1 cellular context compared by ENCODE assay signal in the genomic region with DNA sequence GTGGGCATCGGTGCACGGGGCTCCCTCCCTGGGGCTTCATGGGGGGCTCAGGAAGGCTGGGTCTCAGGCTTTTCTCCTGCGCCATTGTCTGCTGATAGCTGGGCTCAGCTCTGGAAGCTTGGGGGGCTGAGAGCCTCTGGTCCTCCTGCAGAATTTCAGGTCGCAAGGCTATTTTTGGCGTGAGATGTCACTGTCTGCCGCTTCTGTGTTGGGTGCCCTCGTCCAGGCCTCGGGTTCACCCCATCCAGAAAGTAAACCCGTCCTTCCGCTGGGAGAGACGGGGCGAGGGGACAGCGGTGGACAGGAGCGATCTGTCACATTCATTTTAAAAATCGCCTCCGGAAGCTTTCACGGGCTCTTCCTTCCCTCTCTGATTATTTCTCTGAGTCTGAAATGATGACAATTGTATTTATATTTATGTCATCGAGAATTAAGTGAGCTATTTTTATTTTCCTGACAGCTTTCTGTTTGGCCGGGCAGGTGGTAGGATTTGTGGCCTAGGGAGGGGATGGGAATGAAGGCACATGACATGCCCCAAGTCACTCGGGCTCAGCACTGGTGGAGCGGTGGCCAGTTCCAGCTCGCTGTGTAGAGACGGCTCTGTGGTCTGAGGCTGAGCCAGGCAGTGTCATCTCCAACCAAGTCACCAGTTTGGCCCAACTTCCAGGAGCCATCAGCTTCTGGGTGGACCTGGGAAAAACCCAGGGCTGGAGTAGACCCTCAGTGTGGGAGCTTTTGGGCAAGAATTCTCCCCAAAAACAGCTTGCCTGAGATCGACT.
TF ChIP-seq lines count a peak whose summit lies in the region.

No MANE protein-coding gene starts in this region.

TF ChIP-seq in HepG2, 621 proteins besides CTCF, POLR2A, EP300 and RAD21:
- no peak for TF ChIP-seq BCL6 (CRISPR knock-in tag; IDR thresholded peaks at IDR 0.05)
